ENCODE assay signal across 35 cellular contexts in genomic region chr9:91640428-91640827, GRCh38.
"Had no signal": no experiment of that assay in that cellular context is flagged by ENCODE, and none has a peak within 500 bp of the region (broad histone marks: within the 10 kb centered on the region; RNA-seq: fewer than 3 reads in every experiment).

No MANE protein-coding gene starts in this region.

- H3K36me3 ChIP-seq: MG63 had no signal

- H3K27me3 ChIP-seq: MG63 had no signal

- DNase-seq: Karpas-422, Kasumi-1, MG63, MM.1S, MV-4-11, NCI-H1048, NCI-H1092, NCI-H1092 treated with DMSO at 0.1 percent for 48 hours, NCI-H1105, NCI-H1105 treated with DMSO at 0.1 percent for 48 hours, NCI-H1417, NCI-H1417 treated with DMSO at 0.1 percent for 48 hours, NCI-H1436, NCI-H1436 treated with DMSO at 0.1 percent for 48 hours, NCI-H146, NCI-H1694, NCI-H1694 treated with DMSO at 0.1 percent for 48 hours, NCI-H187, NCI-H187 treated with DMSO at 0.1 percent for 48 hours, NCI-H1930, NCI-H2029, NCI-H2029 treated with DMSO at 0.1 percent for 48 hours, NCI-H2081, NCI-H2081 treated with DMSO at 0.1 percent for 48 hours, NCI-H2107, NCI-H2171, NCI-H2171 treated with DMSO at 0.1 percent for 48 hours, NCI-H2227 treated with DMSO at 0.1 percent for 48 hours, NCI-H226, NCI-H345, NCI-H446, NCI-H446 treated with DMSO at 0.1 percent for 48 hours, NCI-H510A, NCI-H510A treated with DMSO at 0.1 percent for 48 hours, NCI-H524 had no signal

- H3K9me3 ChIP-seq: MG63 had no signal

- H3K4me3 ChIP-seq: MG63 had no signal
